ENCODE assay signal across 20 cellular contexts in the genomic region with DNA sequence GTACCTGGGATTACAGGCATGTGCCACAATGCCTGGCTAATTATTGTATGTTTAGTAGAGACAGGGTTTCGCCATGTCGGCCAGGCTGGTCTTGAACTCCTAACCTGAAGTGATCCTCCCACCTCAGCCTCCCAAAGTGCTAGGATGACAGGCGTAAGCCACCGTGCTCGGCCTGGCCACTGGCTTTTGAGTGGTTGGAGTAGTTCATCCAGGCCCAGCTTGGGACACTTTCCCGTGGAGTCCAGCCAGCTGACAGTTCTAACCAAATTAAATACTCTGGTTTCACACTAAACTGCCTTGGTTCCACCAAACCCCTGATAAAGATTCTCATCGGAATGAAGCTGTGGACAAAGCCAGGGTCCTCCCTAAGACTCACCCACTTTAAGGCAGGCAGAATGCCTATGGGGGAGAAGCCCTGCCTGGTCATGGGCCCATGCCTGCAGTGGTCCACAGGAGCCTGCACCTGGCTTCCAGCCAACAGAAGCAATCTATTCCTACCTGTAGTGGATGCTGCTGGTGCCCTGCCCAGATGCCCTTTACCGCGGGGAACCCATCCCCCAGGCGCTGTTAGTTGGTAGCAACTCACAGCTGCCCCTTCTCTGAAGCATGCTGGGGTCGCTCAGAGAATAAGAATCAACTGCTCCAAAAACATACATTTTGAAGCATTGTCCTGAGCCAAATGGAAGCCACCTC. TPM values are rescaled to one million over a fixed set of nuclear protein-coding genes. Genes with fewer than 3 reads are reported as not detected.
A peak's percentile ranks its signal among the peaks of the same experiment; 100 is the strongest.
DNase-seq lines count a peak whose midpoint lies in the region; ATAC-seq and TF ChIP-seq lines count a peak whose summit lies in the region.
"Had no signal": no experiment of that assay in that cellular context is flagged by ENCODE, and none has a peak within 500 bp of the region (broad histone marks: within the 10 kb centered on the region; RNA-seq: fewer than 3 reads in every experiment).

No MANE protein-coding gene starts in this region.

- no peaks in the 10 kb centered on the region for H4K20me1 ChIP-seq in MM.1S (ENCODE audit: insufficient read depth, low read length)
- H4K20me1 ChIP-seq: BLaER1 had no signal

- H3K4me1 Mint-ChIP-seq in immature natural killer cell = no peaks in the 10 kb centered on the region
- H3K4me1 Mint-ChIP-seq: CD4-positive, alpha-beta memory T cell had no signal

- no peak overlapping the region for H3K9ac ChIP-seq in MM.1S (ENCODE audit: low read length)
- H3K9ac ChIP-seq: BLaER1 had no signal

- H3K36me3 ChIP-seq in MM.1S (replicated peaks; ENCODE audit: insufficient read depth, low read length) = no peaks in the 10 kb centered on the region
- H3K36me3 ChIP-seq: BLaER1 had no signal

- H3K9me2 ChIP-seq in MM.1S (replicated peaks; ENCODE audit: insufficient read depth, low read length) = no peaks in the 10 kb centered on the region

- H3K4me3 Mint-ChIP-seq in immature natural killer cell = no peak overlapping the region
- H3K4me3 Mint-ChIP-seq: CD14-positive monocyte; CD4-positive, alpha-beta memory T cell; HFFc6 had no signal

- H3K27me3 ChIP-seq in MM.1S (replicated peaks; ENCODE audit: insufficient read depth, low read length) = no peaks in the 10 kb centered on the region
- H3K27me3 ChIP-seq: BLaER1 had no signal

- H3K36me3 Mint-ChIP-seq in immature natural killer cell = no peaks in the 10 kb centered on the region
- H3K36me3 Mint-ChIP-seq: CD14-positive monocyte; CD4-positive, alpha-beta memory T cell had no signal

- H3K9me3 Mint-ChIP-seq in immature natural killer cell = no peaks in the 10 kb centered on the region
- H3K9me3 Mint-ChIP-seq: CD14-positive monocyte; CD4-positive, alpha-beta memory T cell; HFFc6 had no signal

- H3K27me3 Mint-ChIP-seq in immature natural killer cell (ENCODE audit: low read depth in 3 of 3) = peaks cover 0 to 4% (median 3%) of the 10 kb centered on the region in 3 donors
- H3K27me3 Mint-ChIP-seq: CD4-positive, alpha-beta memory T cell had no signal

- H3K4me3 ChIP-seq in MM.1S (ENCODE audit: low read length) = no peak overlapping the region
- H3K4me3 ChIP-seq: BLaER1, GM12878 had no signal

- no peaks in the 10 kb centered on the region for H3K79me2 ChIP-seq in MM.1S (ENCODE audit: low read length)

- no peaks in the 10 kb centered on the region for H3K9me3 ChIP-seq in MM.1S (replicated peaks; ENCODE audit: insufficient read depth, low read length)
- H3K9me3 ChIP-seq: BLaER1 had no signal

- no peak overlapping the region for H3K4me2 ChIP-seq in MM.1S (ENCODE audit: low read depth, low read length)
- H3K4me2 ChIP-seq: BLaER1 had no signal

- H2AFZ ChIP-seq in MM.1S (ENCODE audit: low read length) = no peak overlapping the region

- H3K27ac Mint-ChIP-seq in immature natural killer cell = no peak overlapping the region
- H3K27ac Mint-ChIP-seq: CD14-positive monocyte, HFFc6 had no signal

- TF ChIP-seq CTCF in MM.1S (IDR thresholded peaks at IDR 0.05; ENCODE audit: low read length) = no peak

- no peaks in the 10 kb centered on the region for H3K4me1 ChIP-seq in MM.1S (ENCODE audit: low read length)
- H3K4me1 ChIP-seq: BLaER1 had no signal

- H3K27ac ChIP-seq in MM.1S (ENCODE audit: low read length) = no peak overlapping the region
- H3K27ac ChIP-seq: BLaER1, HL-60 had no signal

- intact Hi-C loops in posterior vena cava (cut with DNase I) = no loop called here

- DNase-seq in NCI-H748 (lab: John Stamatoyannopoulos, UW; ENCODE audit: unreplicated experiment) (peak; percentile 10), NCI-H748 treated with DMSO at 0.1 percent for 48 hours (lab: John Stamatoyannopoulos, UW) (no peak), NCI-H69 (lab: John Stamatoyannopoulos, UW) (peak; percentile 1), left lobe of liver (ENCODE audit: low spot score) (no peak), posterior vena cava (ENCODE audit: low spot score) (peak; percentile 78), immature natural killer cell (no peak), NCI-H2171 treated with DMSO at 0.1 percent for 48 hours (lab: John Stamatoyannopoulos, UW) (no peak), MM.1S (no peak)
- DNase-seq: GOT3 had no signal

- no peaks in the 10 kb centered on the region for H3F3A ChIP-seq in MM.1S (ENCODE audit: insufficient read depth, low read length)

- ATAC-seq in left lobe of liver = peak; percentile 40

RNA-seq across cellular contexts. Expression of a gene that starts 5.2 kb away (rescaled TPM):
- 64.6 TPM for total RNA-seq in left lobe of liver
- under 1 TPM in 1 of 2 donors, not detected in 1; 0.24 TPM for total RNA-seq in posterior vena cava
- not detected for polyA plus RNA-seq in immature natural killer cell
- total RNA-seq: A673; CD4-positive, alpha-beta memory T cell; G401; GM12878; H7; HFFc6; HT1080 had no signal
- polyA plus RNA-seq: AG04450; CD14-positive monocyte; CD4-positive, alpha-beta memory T cell; GM12878 had no signal

Comparison
In these comparisons a context has a peak if more than half of its experiments do, and no peak if none do; other contexts are left out.
1. DNase-seq: peak in NCI-H748 (single experiment), NCI-H69 (single experiment) and posterior vena cava (single experiment); none in NCI-H748 treated with DMSO at 0.1 percent for 48 hours (single experiment), left lobe of liver (single experiment), immature natural killer cell (0 of 3), NCI-H2171 treated with DMSO at 0.1 percent for 48 hours (single experiment) and MM.1S (single experiment).
2. RNA of a gene that starts 5.2 kb away (total RNA-seq): 64.6 TPM in left lobe of liver (single experiment); 0.24 TPM in posterior vena cava; every median in the first group is over 10 times any median in the second.